Comparison of ENCODE assay signal across 8 cellular contexts in the genomic region with DNA sequence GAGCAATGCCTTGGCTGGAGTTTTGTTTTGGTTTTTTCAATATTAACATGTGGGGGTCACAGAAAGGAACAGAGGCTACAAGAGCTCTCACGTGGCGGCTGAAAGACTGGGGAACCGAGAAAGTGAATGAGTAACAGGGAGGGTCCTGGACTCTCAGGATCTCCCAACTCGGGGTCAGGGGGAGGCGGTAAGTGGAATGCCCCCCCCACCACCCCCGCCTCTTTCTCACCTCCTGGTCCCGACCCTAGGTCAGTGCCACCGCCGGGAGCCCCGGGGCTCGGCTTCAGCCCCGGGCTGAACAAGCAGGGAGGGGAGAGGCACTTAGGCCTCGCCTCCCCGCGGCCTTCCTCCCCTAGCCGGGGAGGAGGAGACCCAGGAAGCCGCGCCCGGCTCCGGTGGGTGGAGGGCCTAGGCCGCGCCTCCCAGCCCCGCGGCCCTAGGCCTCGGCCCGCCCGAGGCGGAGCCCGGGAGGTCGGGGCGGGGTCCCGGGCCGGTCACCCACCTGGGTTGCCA. TPM values are rescaled to one million over a fixed set of nuclear protein-coding genes. Genes with fewer than 3 reads are reported as not detected.
DNase-seq lines count a peak whose midpoint lies in the region; ATAC-seq and TF ChIP-seq lines count a peak whose summit lies in the region.
"Not testable (repeated sequence)": the region's sequence is repeated elsewhere in the genome, so short reads cannot be mapped to it uniquely, and the experiment has no call there.

No MANE protein-coding gene starts in this region.

- TF ChIP-seq CTCF in kidney epithelial cell (IDR thresholded peaks at IDR 0.05; ENCODE audit: insufficient read depth, low read length, poor library complexity, severe bottlenecking), result not testable (repeated sequence)

- ATAC-seq in GM19023 (IDR thresholded peaks at IDR 0.05; ENCODE audit: unreplicated experiment), result peak; percentile 92
- peak; percentile 87 for ATAC-seq in HG03135 (IDR thresholded peaks at IDR 0.05; ENCODE audit: unreplicated experiment)

- not testable (repeated sequence) for H3K27me3 ChIP-seq in kidney epithelial cell (ENCODE audit: control insufficient read depth, insufficient read depth, low read length)

- DNase-seq in AG08396 (ENCODE audit: low spot score) (peak; percentile 60), NCI-H446 (lab: John Stamatoyannopoulos, UW) (peak; percentile 60 to 80), kidney epithelial cell (ENCODE audit: low read depth) (peak; percentile 14)
- peak; percentile 69 to 77 for DNase-seq in activated CD4-positive, alpha-beta T cell treated with anti-CD3 and anti-CD28 coated beads for 24 hours (ENCODE audit: low read depth in 2 of 2)
- peak; percentile 85 for DNase-seq in central memory CD4-positive, alpha-beta T cell
- peak; percentile 71 to 75 for DNase-seq in stimulated activated CD4-positive, alpha-beta T cell treated with anti-CD3 and anti-CD28 coated beads, Interleukin-15, amount 100 ng/mL, for 1 hour (ENCODE audit: low read depth in 1 of 2, low spot score in 1 of 2)

- H3K4me3 ChIP-seq in kidney epithelial cell (ENCODE audit: low read depth, low read length), result peak overlapping the region; percentile 87

- H3K36me3 ChIP-seq in kidney epithelial cell (ENCODE audit: control insufficient read depth, insufficient read depth, low read length), result not testable (repeated sequence)

RNA-seq across cellular contexts. Expression of a gene that starts 20.6 kb away (rescaled TPM):
- total RNA-seq in kidney epithelial cell, result 82.1 and 107 TPM in 2 replicates

RNA-seq across cellular contexts. Expression of a gene that starts 35.8 kb away (rescaled TPM):
- 47.0 and 51.9 TPM in 2 replicates for total RNA-seq in kidney epithelial cell

RNA-seq across cellular contexts. Expression of a gene that starts 40.1 kb away (rescaled TPM):
- not detected in 2 replicates for total RNA-seq in kidney epithelial cell

RNA-seq across cellular contexts. Expression of a gene that starts 47.8 kb away (rescaled TPM):
- total RNA-seq in kidney epithelial cell, result 0.38 and 0.62 TPM in 2 replicates

Comparison
In these comparisons a context has a peak if more than half of its experiments do, and no peak if none do; other contexts are left out.
1. Peak in every context shown above with its lines: DNase-seq, ATAC-seq and H3K4me3 ChIP-seq.
2. DNase-seq: peak in every context shown above with its lines; median percentile 85 in central memory CD4-positive, alpha-beta T cell; 73 in activated CD4-positive, alpha-beta T cell treated with anti-CD3 and anti-CD28 coated beads for 24 hours; 73 in stimulated activated CD4-positive, alpha-beta T cell treated with anti-CD3 and anti-CD28 coated beads, Interleukin-15, amount 100 ng/mL, for 1 hour; 70 in NCI-H446; 60 in AG08396; 14 in kidney epithelial cell.